ENCODE assay signal across 32 cellular contexts in genomic region chr7:84941291-84941690, GRCh38.
"Had no signal": no experiment of that assay in that cellular context is flagged by ENCODE, and none has a peak within 500 bp of the region (broad histone marks: within the 10 kb centered on the region; RNA-seq: fewer than 3 reads in every experiment).

No MANE protein-coding gene starts in this region.

- H3K4me1 Mint-ChIP-seq: activated CD4-positive, alpha-beta memory T cell treated with anti-CD3 and anti-CD28 coated beads, Interleukin-2, amount 10 ng/mL, durations not matched to agents 7 days and 5 days; activated naive CD8-positive, alpha-beta T cell treated with anti-CD3 and anti-CD28 coated beads, Interleukin-2, amount 10 ng/mL, durations not matched to agents 7 days and 5 days; activated T-helper 17 cell treated with anti-CD3 and anti-CD28 coated beads, Interleukin-2, amount 50 U/mL, for 72 hours had no signal

- DNase-seq: activated CD4-positive, alpha-beta memory T cell treated with anti-CD3 and anti-CD28 coated beads, Interleukin-2, amount 10 ng/mL, durations not matched to agents 7 days and 5 days; activated CD4-positive, alpha-beta T cell treated with anti-CD3 and anti-CD28 coated beads for 1 hour; activated CD4-positive, alpha-beta T cell treated with anti-CD3 and anti-CD28 coated beads for 48 hours; activated CD4-positive, CD25-positive, alpha-beta regulatory T cell; activated CD8-positive, alpha-beta memory T cell treated with anti-CD3 and anti-CD28 coated beads for 24 hours; activated effector memory CD4-positive, alpha-beta T cell treated with anti-CD3 and anti-CD28 coated beads, Interleukin-2, amount 50 U/mL, for 16 hours; activated naive CD4-positive, alpha-beta T cell; activated naive CD4-positive, alpha-beta T cell treated with anti-CD3 and anti-CD28 coated beads, Interleukin-2, amount 50 U/mL, for 16 hours; activated naive CD8-positive, alpha-beta T cell treated with anti-CD3 and anti-CD28 coated beads, Interleukin-2, amount 10 ng/mL, durations not matched to agents 7 days and 5 days; activated T-cell treated with anti-CD3 and anti-CD28 coated beads, Interleukin-2, amount 50 U/mL, for 1 hour; activated T-cell treated with anti-CD3 and anti-CD28 coated beads, Interleukin-2, amount 50 U/mL, for 72 hours; body of pancreas; caudate nucleus; cerebellar nuclear complex; Karpas-422; MG63; NCI-H1048; NCI-H1105 treated with DMSO at 0.1 percent for 48 hours; NCI-H1436; NCI-H1694; NCI-H1930; NCI-H2081 treated with DMSO at 0.1 percent for 48 hours; NCI-H226; NCI-H524 treated with DMSO at 0.1 percent for 48 hours; OCI-M1; Right ventricle myocardium superior; SW 1271; T-helper 1 cell; T1000; WERI-Rb-1 had no signal

- H3K27ac ChIP-seq: body of pancreas, breast epithelium, WERI-Rb-1 had no signal

- H3K36me3 ChIP-seq: breast epithelium, MG63, WERI-Rb-1 had no signal

- H3K36me3 Mint-ChIP-seq: activated naive CD8-positive, alpha-beta T cell treated with anti-CD3 and anti-CD28 coated beads, Interleukin-2, amount 10 ng/mL, durations not matched to agents 7 days and 5 days had no signal

- H3K9me3 ChIP-seq: body of pancreas, MG63 had no signal

- H3K27me3 Mint-ChIP-seq: activated CD4-positive, alpha-beta memory T cell treated with anti-CD3 and anti-CD28 coated beads, Interleukin-2, amount 10 ng/mL, durations not matched to agents 7 days and 5 days; activated naive CD8-positive, alpha-beta T cell treated with anti-CD3 and anti-CD28 coated beads, Interleukin-2, amount 10 ng/mL, durations not matched to agents 7 days and 5 days; activated T-helper 17 cell treated with anti-CD3 and anti-CD28 coated beads, Interleukin-2, amount 50 U/mL, for 72 hours had no signal

- H3K4me3 ChIP-seq: body of pancreas, breast epithelium, MG63 had no signal

- H3K4me3 Mint-ChIP-seq: activated CD4-positive, alpha-beta memory T cell treated with anti-CD3 and anti-CD28 coated beads, Interleukin-2, amount 10 ng/mL, durations not matched to agents 7 days and 5 days; activated naive CD8-positive, alpha-beta T cell treated with anti-CD3 and anti-CD28 coated beads, Interleukin-2, amount 10 ng/mL, durations not matched to agents 7 days and 5 days; activated T-cell treated with anti-CD3 and anti-CD28 coated beads, Interleukin-2, amount 50 U/mL, for 72 hours; activated T-helper 17 cell treated with anti-CD3 and anti-CD28 coated beads, Interleukin-2, amount 50 U/mL, for 72 hours had no signal

- H3K27me3 ChIP-seq: body of pancreas, breast epithelium, MG63 had no signal

- H3K9me3 Mint-ChIP-seq: activated naive CD8-positive, alpha-beta T cell treated with anti-CD3 and anti-CD28 coated beads, Interleukin-2, amount 10 ng/mL, durations not matched to agents 7 days and 5 days; activated T-cell treated with anti-CD3 and anti-CD28 coated beads, Interleukin-2, amount 50 U/mL, for 72 hours had no signal

- H3K27ac Mint-ChIP-seq: activated CD4-positive, alpha-beta memory T cell treated with anti-CD3 and anti-CD28 coated beads, Interleukin-2, amount 10 ng/mL, durations not matched to agents 7 days and 5 days; activated naive CD8-positive, alpha-beta T cell treated with anti-CD3 and anti-CD28 coated beads, Interleukin-2, amount 10 ng/mL, durations not matched to agents 7 days and 5 days; activated T-cell treated with anti-CD3 and anti-CD28 coated beads, Interleukin-2, amount 50 U/mL, for 72 hours; activated T-helper 17 cell treated with anti-CD3 and anti-CD28 coated beads, Interleukin-2, amount 50 U/mL, for 72 hours had no signal

- H3K4me1 ChIP-seq: body of pancreas, breast epithelium had no signal

- ATAC-seq: activated T-cell treated with anti-CD3 and anti-CD28 coated beads, Interleukin-2, amount 50 U/mL, for 72 hours; activated T-helper 17 cell treated with anti-CD3 and anti-CD28 coated beads, Interleukin-2, amount 50 U/mL, for 72 hours; body of pancreas had no signal
